Comparison of ENCODE assay signal across 29 cellular contexts in genomic region chr11:11821899-11822298, GRCh38.
"Had no signal": no experiment of that assay in that cellular context is flagged by ENCODE, and none has a peak within 500 bp of the region (broad histone marks: within the 10 kb centered on the region; RNA-seq: fewer than 3 reads in every experiment).

No MANE protein-coding gene starts in this region.

- H3K4me3 ChIP-seq: breast epithelium, esophagus muscularis mucosa, heart right ventricle, left ventricle myocardium inferior, lung, ovary, sigmoid colon, smooth muscle cell, vagina had no signal

- H3K9me3 ChIP-seq: breast epithelium, esophagus muscularis mucosa, heart right ventricle, left ventricle myocardium inferior, ovary, sigmoid colon, vagina had no signal

- H3K4me2 ChIP-seq: smooth muscle cell had no signal

- H3K36me3 ChIP-seq: breast epithelium, esophagus muscularis mucosa, heart right ventricle, left ventricle myocardium inferior, ovary, sigmoid colon, vagina had no signal

- DNase-seq: activated CD4-positive, alpha-beta T cell treated with anti-CD3 and anti-CD28 coated beads, Interleukin-2, amount 10 ng/mL, durations not matched to agents 7 days and 5 days; activated CD4-positive, CD25-positive, alpha-beta regulatory T cell treated with anti-CD3 and anti-CD28 coated beads, Interleukin-2, amount 50 U/mL, for 72 hours; activated CD8-positive, alpha-beta memory T cell treated with anti-CD3 and anti-CD28 coated beads, Interleukin-2, amount 10 ng/mL, durations not matched to agents 7 days and 5 days; activated CD8-positive, alpha-beta T cell treated with anti-CD3 and anti-CD28 coated beads, Interleukin-2, amount 10 ng/mL, durations not matched to agents 7 days and 5 days; activated naive CD8-positive, alpha-beta T cell treated with anti-CD3 and anti-CD28 coated beads, Interleukin-2, amount 50 U/mL, for 24 hours; activated T-cell treated with anti-CD3 and anti-CD28 coated beads, Interleukin-2, amount 50 U/mL, for 48 hours; central memory CD4-positive, alpha-beta T cell; foreskin keratinocyte; heart right ventricle; left ventricle myocardium inferior; naive B cell; ovary; sigmoid colon; stimulated activated CD4-positive, alpha-beta T cell treated with anti-CD3 and anti-CD28 coated beads, Interleukin-1b, Interleukin-23, amount 100 ng/mL, for 48 hours; stimulated activated CD4-positive, alpha-beta T cell treated with anti-CD3 and anti-CD28 coated beads, Interleukin-4, amount 100 ng/mL, for 4 hours; stimulated activated CD8-positive, alpha-beta memory T cell treated with anti-CD3 and anti-CD28 coated beads, Interleukin-4, amount 100 ng/mL, for 48 hours; stimulated activated naive CD8-positive, alpha-beta T cell treated with anti-CD3 and anti-CD28 coated beads, Interleukin-15, amount 100 ng/mL, for 72 hours; substantia nigra; T-helper 2 cell had no signal

- H3K27ac ChIP-seq: breast epithelium, esophagus muscularis mucosa, foreskin keratinocyte, heart right ventricle, left ventricle myocardium inferior, ovary, sigmoid colon, vagina had no signal

- ATAC-seq: activated CD8-positive, alpha-beta memory T cell treated with anti-CD3 and anti-CD28 coated beads, Interleukin-2, amount 10 ng/mL, durations not matched to agents 7 days and 5 days; activated CD8-positive, alpha-beta T cell treated with anti-CD3 and anti-CD28 coated beads, Interleukin-2, amount 10 ng/mL, durations not matched to agents 7 days and 5 days; activated naive CD8-positive, alpha-beta T cell treated with anti-CD3 and anti-CD28 coated beads, Interleukin-2, amount 50 U/mL, for 24 hours; foreskin keratinocyte; heart right ventricle; stimulated activated memory B cell treated with anti-CD40 and anti-IgM and Interleukin-4, amounts not matched to agents 10 μg/mL and 1 μg/mL and 100 μg/mL, for 72 hours; stimulated activated naive CD8-positive, alpha-beta T cell treated with anti-CD3 and anti-CD28 coated beads, Interleukin-15, amount 100 ng/mL, for 72 hours had no signal

- H3K27me3 ChIP-seq: breast epithelium, esophagus muscularis mucosa, foreskin keratinocyte, heart right ventricle, ovary, sigmoid colon, vagina had no signal

- H3K27me3 Mint-ChIP-seq: activated CD4-positive, alpha-beta T cell treated with anti-CD3 and anti-CD28 coated beads, Interleukin-2, amount 10 ng/mL, durations not matched to agents 7 days and 5 days; activated naive CD4-positive, alpha-beta T cell treated with anti-CD3 and anti-CD28 coated beads, Interleukin-2, amount 50 U/mL, for 24 hours; stimulated activated naive CD8-positive, alpha-beta T cell treated with anti-CD3 and anti-CD28 coated beads, Interleukin-15, amount 100 ng/mL, for 72 hours; type B pancreatic cell had no signal

- H3K4me3 Mint-ChIP-seq: activated CD4-positive, alpha-beta T cell treated with anti-CD3 and anti-CD28 coated beads, Interleukin-2, amount 10 ng/mL, durations not matched to agents 7 days and 5 days; activated CD8-positive, alpha-beta memory T cell treated with anti-CD3 and anti-CD28 coated beads, Interleukin-2, amount 10 ng/mL, durations not matched to agents 7 days and 5 days; activated CD8-positive, alpha-beta T cell treated with anti-CD3 and anti-CD28 coated beads, Interleukin-2, amount 10 ng/mL, durations not matched to agents 7 days and 5 days; activated naive CD4-positive, alpha-beta T cell treated with anti-CD3 and anti-CD28 coated beads, Interleukin-2, amount 50 U/mL, for 24 hours; activated naive CD8-positive, alpha-beta T cell treated with anti-CD3 and anti-CD28 coated beads, Interleukin-2, amount 50 U/mL, for 24 hours; naive B cell; stimulated activated memory B cell treated with anti-CD40 and anti-IgM and Interleukin-4, amounts not matched to agents 10 μg/mL and 1 μg/mL and 100 μg/mL, for 72 hours; stimulated activated naive CD8-positive, alpha-beta T cell treated with anti-CD3 and anti-CD28 coated beads, Interleukin-15, amount 100 ng/mL, for 72 hours; type B pancreatic cell had no signal

- H3K4me1 Mint-ChIP-seq: activated CD4-positive, alpha-beta T cell treated with anti-CD3 and anti-CD28 coated beads, Interleukin-2, amount 10 ng/mL, durations not matched to agents 7 days and 5 days; activated CD8-positive, alpha-beta memory T cell treated with anti-CD3 and anti-CD28 coated beads, Interleukin-2, amount 10 ng/mL, durations not matched to agents 7 days and 5 days; activated naive CD4-positive, alpha-beta T cell treated with anti-CD3 and anti-CD28 coated beads, Interleukin-2, amount 50 U/mL, for 24 hours; activated naive CD8-positive, alpha-beta T cell treated with anti-CD3 and anti-CD28 coated beads, Interleukin-2, amount 50 U/mL, for 24 hours; naive B cell; stimulated activated memory B cell treated with anti-CD40 and anti-IgM and Interleukin-4, amounts not matched to agents 10 μg/mL and 1 μg/mL and 100 μg/mL, for 72 hours; stimulated activated naive CD8-positive, alpha-beta T cell treated with anti-CD3 and anti-CD28 coated beads, Interleukin-15, amount 100 ng/mL, for 72 hours had no signal

- H3K36me3 Mint-ChIP-seq: activated CD8-positive, alpha-beta memory T cell treated with anti-CD3 and anti-CD28 coated beads, Interleukin-2, amount 10 ng/mL, durations not matched to agents 7 days and 5 days; type B pancreatic cell had no signal

- H3K27ac Mint-ChIP-seq: activated CD4-positive, alpha-beta T cell treated with anti-CD3 and anti-CD28 coated beads, Interleukin-2, amount 10 ng/mL, durations not matched to agents 7 days and 5 days; activated CD8-positive, alpha-beta memory T cell treated with anti-CD3 and anti-CD28 coated beads, Interleukin-2, amount 10 ng/mL, durations not matched to agents 7 days and 5 days; activated CD8-positive, alpha-beta T cell treated with anti-CD3 and anti-CD28 coated beads, Interleukin-2, amount 10 ng/mL, durations not matched to agents 7 days and 5 days; activated naive CD4-positive, alpha-beta T cell treated with anti-CD3 and anti-CD28 coated beads, Interleukin-2, amount 50 U/mL, for 24 hours; activated naive CD8-positive, alpha-beta T cell treated with anti-CD3 and anti-CD28 coated beads, Interleukin-2, amount 50 U/mL, for 24 hours; activated T-helper 2 cell treated with anti-CD3 and anti-CD28 coated beads, Interferon-gamma antibody, Interleukin-2, Interleukin-4, amounts not matched to agents 10 μg/mL and 5 μg/mL and 100 μg/mL, durations not matched to agents 14 hours and 24 hours and 36 hours; naive B cell; progenitor cell of endocrine pancreas; stimulated activated memory B cell treated with anti-CD40 and anti-IgM and Interleukin-4, amounts not matched to agents 10 μg/mL and 1 μg/mL and 100 μg/mL, for 72 hours; stimulated activated naive CD8-positive, alpha-beta T cell treated with anti-CD3 and anti-CD28 coated beads, Interleukin-15, amount 100 ng/mL, for 72 hours; type B pancreatic cell had no signal

- H3K4me1 ChIP-seq: breast epithelium, esophagus muscularis mucosa, foreskin keratinocyte, heart right ventricle, left ventricle myocardium inferior, sigmoid colon, vagina had no signal

- H3K9me3 Mint-ChIP-seq: activated naive CD4-positive, alpha-beta T cell treated with anti-CD3 and anti-CD28 coated beads, Interleukin-2, amount 50 U/mL, for 24 hours; activated T-helper 2 cell treated with anti-CD3 and anti-CD28 coated beads, Interferon-gamma antibody, Interleukin-2, Interleukin-4, amounts not matched to agents 10 μg/mL and 5 μg/mL and 100 μg/mL, durations not matched to agents 14 hours and 24 hours and 36 hours had no signal
